ENCODE assay signal across 8 cellular contexts in the genomic region with DNA sequence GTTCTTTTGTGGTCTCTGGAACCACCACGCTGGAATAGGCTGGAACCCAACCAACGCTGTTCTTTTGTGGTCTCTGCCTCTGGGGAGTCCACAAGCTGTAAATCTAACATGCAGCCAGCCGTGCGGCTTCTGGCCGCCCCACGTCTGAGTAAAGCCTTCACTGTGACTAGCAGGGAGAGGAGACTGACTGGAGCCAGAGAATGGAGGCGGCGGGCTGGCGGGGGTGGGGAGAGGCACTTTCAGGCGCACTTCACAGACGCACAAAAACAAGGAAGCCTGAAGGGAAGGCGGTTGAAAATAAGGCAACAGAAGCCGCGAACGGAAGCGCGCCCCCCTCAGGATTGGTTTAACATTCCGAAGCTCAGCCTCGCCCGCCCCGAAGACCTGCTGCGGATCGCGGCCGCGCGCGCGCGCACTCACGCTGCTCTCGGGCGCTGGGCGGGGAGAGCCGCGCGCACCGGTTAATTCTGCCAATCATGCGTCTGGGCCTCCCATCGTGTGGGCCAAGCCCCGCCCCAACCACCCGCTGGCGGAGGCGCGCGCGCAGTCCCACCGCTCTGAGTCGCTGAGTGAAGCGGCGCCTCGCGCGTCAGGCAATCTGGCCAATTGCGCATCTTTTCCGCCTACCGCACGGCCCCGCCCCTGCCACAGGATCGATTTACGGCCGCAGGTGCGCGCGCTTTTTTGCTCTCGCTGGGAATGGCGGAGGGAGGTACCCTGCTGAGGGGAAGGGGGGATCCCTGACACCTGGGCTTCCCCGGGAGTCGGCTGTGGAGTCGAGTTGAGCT. TPM values are rescaled to one million over a fixed set of nuclear protein-coding genes. Genes with fewer than 3 reads are reported as not detected.
A peak's percentile ranks its signal among the peaks of the same experiment; 100 is the strongest.
DNase-seq lines count a peak whose midpoint lies in the region; ATAC-seq and TF ChIP-seq lines count a peak whose summit lies in the region.

A gene with protein sequence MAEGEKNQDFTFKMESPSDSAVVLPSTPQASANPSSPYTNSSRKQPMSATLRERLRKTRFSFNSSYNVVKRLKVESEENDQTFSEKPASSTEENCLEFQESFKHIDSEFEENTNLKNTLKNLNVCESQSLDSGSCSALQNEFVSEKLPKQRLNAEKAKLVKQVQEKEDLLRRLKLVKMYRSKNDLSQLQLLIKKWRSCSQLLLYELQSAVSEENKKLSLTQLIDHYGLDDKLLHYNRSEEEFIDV (plus strand): TSS at position 687 of the 788 bp plus-strand sequence. CDS start 13 bp downstream, at position 700.

- no peaks in the 10 kb centered on the region for H3K27me3 ChIP-seq in heart right ventricle

- no peaks in the 10 kb centered on the region for H3K9me3 ChIP-seq in heart right ventricle

- H3K4me3 Mint-ChIP-seq in T-helper 1 cell treated with Interleukin-12 subunit alpha and Interleukin-12 subunit beta and Interleukin-4 antibody, amounts not matched to agents 30 μg/mL and 1 μg/mL, for 36 hours, result peak within 1 kb of the TSS; percentile 88

- peaks cover 9% of the 10 kb centered on the region for H3K27me3 Mint-ChIP-seq in T-helper 1 cell treated with Interleukin-12 subunit alpha and Interleukin-12 subunit beta and Interleukin-4 antibody, amounts not matched to agents 30 μg/mL and 1 μg/mL, for 36 hours (ENCODE audit: low read depth)

- peak; percentile 25 to 81 (median 66) for TF ChIP-seq CTCF in heart right ventricle (IDR thresholded peaks at IDR 0.05)

- peak within 1 kb of the TSS; percentile 89 to 100 (median 98) for H3K27ac ChIP-seq in heart right ventricle

- WGBS in heart right ventricle, 2 donors, result 0 to 1% methylated on average over 62 to 70 of the region's 70 CpGs

- H3K36me3 ChIP-seq in heart right ventricle, result peaks cover 0 to 33% (median 0%) of the 10 kb centered on the region in 9 donors

- H3K4me1 ChIP-seq in heart right ventricle, result peaks cover 0 to 24% (median 12%) of the 10 kb centered on the region in 9 donors

- peaks cover 32% of the 10 kb centered on the region for H3K4me1 Mint-ChIP-seq in T-helper 1 cell treated with Interleukin-12 subunit alpha and Interleukin-12 subunit beta and Interleukin-4 antibody, amounts not matched to agents 30 μg/mL and 1 μg/mL, for 36 hours (ENCODE audit: low read depth)

- H3K27ac Mint-ChIP-seq in T-helper 1 cell treated with Interleukin-12 subunit alpha and Interleukin-12 subunit beta and Interleukin-4 antibody, amounts not matched to agents 30 μg/mL and 1 μg/mL, for 36 hours, result peak within 1 kb of the TSS; percentile 99

- ATAC-seq in HG02885 (IDR thresholded peaks at IDR 0.05; ENCODE audit: poor library complexity, unreplicated experiment) (peak; percentile 94), heart right ventricle (peak; percentile 95 to 99 (median 97))

- peak; percentile 95 for DNase-seq in NCI-H1694 (lab: John Stamatoyannopoulos, UW)
- peak; percentile 98 for DNase-seq in amniotic stem cell (lab: John Stamatoyannopoulos, UW)
- peak; percentile 98 to 99 for DNase-seq in heart right ventricle
- peak; percentile 100 for DNase-seq in posterior vena cava (ENCODE audit: low spot score)
- peak; percentile 99 for DNase-seq in ureter (ENCODE audit: low spot score)

- peaks cover 11% of the 10 kb centered on the region for H3K36me3 Mint-ChIP-seq in T-helper 1 cell treated with Interleukin-12 subunit alpha and Interleukin-12 subunit beta and Interleukin-4 antibody, amounts not matched to agents 30 μg/mL and 1 μg/mL, for 36 hours (ENCODE audit: low read depth)

- H3K4me3 ChIP-seq in heart right ventricle, result peak within 1 kb of the TSS; percentile 61 to 88 (median 78)

- TF ChIP-seq POLR2A in GM15510 (IDR thresholded peaks at IDR 0.05; ENCODE audit: borderline replicate concordance, extremely low read depth, insufficient read length), result peak; percentile 93

- intact Hi-C loops in heart right ventricle (cut with DNase I), result loop anchor here in 8 of 10 donors (1.0 to 10.0 kb wide), 16 partner anchors 45 to 237 kb away; partner anchors contain the start of genes SLK (in 6 of the 8), GSTO1 (in 3 of the 8) and STN1 (in 1 of the 8)
- intact Hi-C loops in posterior vena cava (cut with DNase I), result loop anchor here in 1 of 2 donors (10.0 kb wide), 1 partner anchor 217 kb away; no protein-coding TSS in a partner anchor

- no peaks in the 10 kb centered on the region for H3K9me3 Mint-ChIP-seq in T-helper 1 cell treated with Interleukin-12 subunit alpha and Interleukin-12 subunit beta and Interleukin-4 antibody, amounts not matched to agents 30 μg/mL and 1 μg/mL, for 36 hours

RNA-seq across cellular contexts. Expression of the gene that starts here (rescaled TPM):
- 10 to 100 TPM in 1 of 10 donors, 1 to 10 TPM in 9; 4.4 to 10.4 (median 6.7) TPM for total RNA-seq in heart right ventricle
- polyA plus RNA-seq in heart right ventricle, result 10 to 100 TPM in 1 of 2 donors, 1 to 10 TPM in 1; 7.5 to 12.1 TPM
- 1 to 10 TPM; 7.6 to 9.2 TPM for total RNA-seq in posterior vena cava
- total RNA-seq in ureter, result 8.4 TPM

Comparison
In these comparisons a context has a peak if more than half of its experiments do, and no peak if none do; other contexts are left out.
1. Peak in every context shown above with its lines: DNase-seq, ATAC-seq, H3K4me3 ChIP-seq and H3K27ac ChIP-seq.